Comparison of ENCODE assay signal across 19 cellular contexts in genomic region chr2:19733951-19734425, GRCh38.
DNase-seq lines count a peak whose midpoint lies in the region; ATAC-seq, FAIRE-seq and TF ChIP-seq lines count a peak whose summit lies in the region.
"Had no signal": no experiment of that assay in that cellular context is flagged by ENCODE, and none has a peak within 500 bp of the region (broad histone marks: within the 10 kb centered on the region; RNA-seq: fewer than 3 reads in every experiment).

No MANE protein-coding gene starts in this region.

- H3K9ac ChIP-seq in HepG2 (ENCODE audit: insufficient read depth, low read depth, low read length), result no peak overlapping the region

- H3K27me3 ChIP-seq in HepG2 (ENCODE audit: control insufficient read depth in 1 of 2, insufficient read depth in 2 of 2, low read length in 2 of 2) (peaks cover 0 to 17% of the 10 kb centered on the region in 2 experiments; a peak in 2 of 5 replicates), right lobe of liver (no peaks in the 10 kb centered on the region), upper lobe of right lung (no peaks in the 10 kb centered on the region)
- H3K27me3 ChIP-seq: heart left ventricle, tibial nerve had no signal

- H3K27ac ChIP-seq in HepG2 (ENCODE audit: extremely low read length, insufficient read depth, low read length) (no peak overlapping the region), right lobe of liver (no peak overlapping the region), upper lobe of right lung (no peak overlapping the region)
- H3K27ac ChIP-seq: tibial nerve had no signal

- no peak for FAIRE-seq in HepG2 (lab: Jason Lieb, UNC)
- FAIRE-seq: A204.1 had no signal

- intact Hi-C loops in HepG2 (cut with micrococcal nuclease; ENCODE audit: unreplicated experiment) (no loop called here), right lobe of liver (cut with DNase I) (no loop called here), mucosa of descending colon (cut with DNase I, micrococcal nuclease) (no loop called here), upper lobe of right lung (cut with DNase I) (no loop called here)

- 13% methylated on average over 3 of the region's 3 CpGs for WGBS in HepG2 (ENCODE audit: low lambda C conversion rate)
- 73% methylated on average over 3 of the region's 3 CpGs for WGBS in right lobe of liver (ENCODE audit: insufficient coverage, low coverage, low lambda C conversion rate, missing lambda C conversion rate)

- DNase-seq in HepG2 (ENCODE audit: low spot score) (no peak), right lobe of liver (no peak), chondrocyte (ENCODE audit: low spot score) (no peak), mucosa of descending colon (no peak), ACHN (no peak), upper lobe of right lung (no peak)
- DNase-seq: activated effector memory CD4-positive, alpha-beta T cell treated with Interleukin-2 at 50 U/mL for 16 hours; effector memory CD4-positive, alpha-beta T cell; heart left ventricle; KG1; left cardiac atrium; naive thymus-derived CD8-positive, alpha-beta T cell; NCI-H1436; NCI-H446 treated with DMSO at 0.1 percent for 48 hours; stimulated activated CD4-positive, alpha-beta T cell treated with anti-CD3 and anti-CD28 coated beads, Interleukin-2, amount 100 ng/mL, for 48 hours had no signal

- peak overlapping the region; percentile 50 for H3K27ac Mint-ChIP-seq in chondrocyte (ENCODE audit: unreplicated experiment)
- H3K27ac Mint-ChIP-seq: naive thymus-derived CD8-positive, alpha-beta T cell had no signal

- ATAC-seq in HepG2, result no peak
- ATAC-seq in right lobe of liver, result no peak
- ATAC-seq in mucosa of descending colon, result peak; percentile 28
- no peak for ATAC-seq in GM19463 (IDR thresholded peaks at IDR 0.05; ENCODE audit: unreplicated experiment)
- no peak for ATAC-seq in upper lobe of right lung
- no peak for ATAC-seq in HG02642 (IDR thresholded peaks at IDR 0.05; ENCODE audit: poor library complexity, unreplicated experiment)
- ATAC-seq: heart left ventricle; left cardiac atrium; naive thymus-derived CD8-positive, alpha-beta T cell had no signal

- no peak for TF ChIP-seq RAD21 in HepG2 (CRISPR knock-in tag; IDR thresholded peaks at IDR 0.05)

- H3K4me3 ChIP-seq in HepG2 (replicated peaks in 1 of 3; ENCODE audit: insufficient read depth in 1 of 3, low read depth in 2 of 3, low read length in 3 of 3) (no peak overlapping the region), right lobe of liver (no peak overlapping the region), mucosa of descending colon (no peak overlapping the region), upper lobe of right lung (no peak overlapping the region)
- H3K4me3 ChIP-seq: heart left ventricle, tibial nerve had no signal

- no peaks in the 10 kb centered on the region for H3K36me3 Mint-ChIP-seq in chondrocyte (ENCODE audit: low read depth)
- H3K36me3 Mint-ChIP-seq: naive thymus-derived CD8-positive, alpha-beta T cell had no signal

- peaks cover 63% of the 10 kb centered on the region for H3K4me1 Mint-ChIP-seq in chondrocyte (ENCODE audit: low read depth)

- H3K4me1 ChIP-seq in HepG2 (ENCODE audit: insufficient read depth, low read length) (no peaks in the 10 kb centered on the region), right lobe of liver (no peaks in the 10 kb centered on the region), mucosa of descending colon (ENCODE audit: low read depth) (no peaks in the 10 kb centered on the region), upper lobe of right lung (no peaks in the 10 kb centered on the region)

- TF ChIP-seq CTCF in HepG2 (CRISPR knock-in tag; IDR thresholded peaks at IDR 0.05) (no peak), right lobe of liver (IDR thresholded peaks at IDR 0.05) (no peak), chondrocyte (IDR thresholded peaks at IDR 0.05) (no peak), mucosa of descending colon (IDR thresholded peaks at IDR 0.05) (no peak), upper lobe of right lung (IDR thresholded peaks at IDR 0.05) (no peak)

- in situ Hi-C loops in HepG2 (cut with HindIII; ENCODE audit: extremely low pct_ligation_motif_present, low pct_unique_long_range_greater_than_20kb), result no loop called here
- in situ Hi-C loops in ACHN (cut with HindIII; ENCODE audit: low pct_ligation_motif_present, low pct_unique_long_range_greater_than_20kb, low sequenced_read_pairs), result no loop called here

- H3K9me3 ChIP-seq in HepG2 (ENCODE audit: low read length), result no peaks in the 10 kb centered on the region
- no peaks in the 10 kb centered on the region for H3K9me3 ChIP-seq in right lobe of liver
- no peaks in the 10 kb centered on the region for H3K9me3 ChIP-seq in mucosa of descending colon
- no peaks in the 10 kb centered on the region for H3K9me3 ChIP-seq in upper lobe of right lung
- H3K9me3 ChIP-seq: heart left ventricle, tibial nerve had no signal

- no peak overlapping the region for H2AFZ ChIP-seq in HepG2 (ENCODE audit: low read length)

- BruUV-seq in HepG2 (replicated peaks; lab: Mats Ljungman, UMichigan), result no TSS peak

- H3K27me3 Mint-ChIP-seq in chondrocyte (ENCODE audit: low read depth), result no peaks in the 10 kb centered on the region

- TF ChIP-seq POLR2A in HepG2 (IDR thresholded peaks at IDR 0.05; ENCODE audit: insufficient read depth in 1 of 2, low read depth in 2 of 2, low read length in 2 of 2), result no peak
- no peak for TF ChIP-seq POLR2A in right lobe of liver (IDR thresholded peaks at IDR 0.05)

- H4K20me1 ChIP-seq in HepG2 (ENCODE audit: insufficient read depth, low read length), result no peaks in the 10 kb centered on the region

- H3K4me2 ChIP-seq in HepG2 (ENCODE audit: low read depth, low read length), result no peak overlapping the region

- no peaks in the 10 kb centered on the region for H3K79me2 ChIP-seq in HepG2 (ENCODE audit: insufficient read depth, low read length)

- CTCF ChIA-PET in HepG2 (lab: Yijun Ruan, JAX; ENCODE audit: low intra/inter-chr PET ratio, low total read pairs), result no interaction called here

- H3K36me3 ChIP-seq in HepG2 (replicated peaks in 1 of 2; ENCODE audit: control insufficient read depth in 1 of 2, insufficient read depth in 2 of 2, low read length in 2 of 2), result no peaks in the 10 kb centered on the region
- H3K36me3 ChIP-seq in right lobe of liver, result no peaks in the 10 kb centered on the region
- no peaks in the 10 kb centered on the region for H3K36me3 ChIP-seq in mucosa of descending colon (ENCODE audit: low read depth)
- no peaks in the 10 kb centered on the region for H3K36me3 ChIP-seq in upper lobe of right lung
- H3K36me3 ChIP-seq: heart left ventricle, tibial nerve had no signal

- no peaks in the 10 kb centered on the region for H3K9me3 Mint-ChIP-seq in chondrocyte (ENCODE audit: low read depth)
- H3K9me3 Mint-ChIP-seq: naive thymus-derived CD8-positive, alpha-beta T cell had no signal

- TF ChIP-seq EP300 in HepG2 (IDR thresholded peaks at IDR 0.05; ENCODE audit: low read depth in 2 of 2, low read length in 2 of 2) (no peak), HepG2 (CRISPR knock-in tag; IDR thresholded peaks at IDR 0.05; ENCODE audit: borderline replicate concordance) (no peak)

- H3K4me3 Mint-ChIP-seq in chondrocyte (ENCODE audit: unreplicated experiment), result no peak overlapping the region
- H3K4me3 Mint-ChIP-seq: naive thymus-derived CD8-positive, alpha-beta T cell had no signal

- POLR2A ChIA-PET in HepG2 (lab: Yijun Ruan, JAX), result no interaction called here

TF ChIP-seq in HepG2, 621 proteins besides CTCF, POLR2A, EP300 and RAD21:
- no peak for TF ChIP-seq ZNF878 (CRISPR knock-in tag; IDR thresholded peaks at IDR 0.05)
- TF ChIP-seq FOXA1 (IDR thresholded peaks at IDR 0.05), result no peak
- no peak for TF ChIP-seq FOXA1 (CRISPR knock-in tag; IDR thresholded peaks at IDR 0.05)
- peak; percentile 75 for TF ChIP-seq MNT (IDR thresholded peaks at IDR 0.05)
